ENCODE assay signal across 8 cellular contexts in the genomic region with DNA sequence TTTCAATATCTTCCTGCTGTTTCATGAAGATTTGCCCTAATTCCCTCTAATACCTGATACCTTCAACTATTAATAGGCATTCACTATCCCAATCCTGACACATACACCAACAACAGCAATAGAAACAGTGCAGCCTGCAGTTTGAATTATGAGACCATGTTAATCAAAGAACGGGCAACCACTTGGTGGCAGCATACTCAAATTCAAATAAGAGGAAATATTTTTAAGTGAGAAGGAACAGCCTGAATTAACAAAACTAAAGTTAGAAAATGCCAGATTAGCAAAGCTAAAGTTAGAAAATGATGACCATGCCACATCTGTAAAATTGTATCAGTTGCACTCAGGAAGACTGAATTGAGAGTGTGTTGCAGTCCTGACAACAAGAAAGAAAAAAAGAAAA.
A peak's percentile ranks its signal among the peaks of the same experiment; 100 is the strongest.
DNase-seq lines count a peak whose midpoint lies in the region; ATAC-seq and TF ChIP-seq lines count a peak whose summit lies in the region.

No MANE protein-coding gene starts in this region.

- H3K27me3 ChIP-seq in H7 (ENCODE audit: control insufficient read depth, insufficient read depth, low read length) = no peaks in the 10 kb centered on the region
- H3K27me3 ChIP-seq in kidney epithelial cell (ENCODE audit: control insufficient read depth, insufficient read depth, low read length) = no peaks in the 10 kb centered on the region

- TF ChIP-seq CTCF in kidney epithelial cell (IDR thresholded peaks at IDR 0.05; ENCODE audit: insufficient read depth, low read length, poor library complexity, severe bottlenecking) (peak; percentile 34), GM10266 (IDR thresholded peaks at IDR 0.05; ENCODE audit: control insufficient read depth, insufficient read depth, low read depth, missing control alignments) (no peak)

- peak; percentile 19 for DNase-seq in COLO829 (ENCODE audit: low spot score)
- DNase-seq in H7 = peak; percentile 5
- peak; percentile 53 for DNase-seq in SK-MEL-5 (ENCODE audit: low read depth, low spot score)
- DNase-seq in kidney epithelial cell (ENCODE audit: low read depth) = no peak
- DNase-seq in GM10266 (ENCODE audit: extremely low spot score) = no peak
- DNase-seq in GM19240 (ENCODE audit: insufficient read length, low spot score) = no peak

- in situ Hi-C loops in SK-MEL-5 (cut with HindIII; ENCODE audit: low pct_unique_long_range_greater_than_20kb, low sequenced_read_pairs) = no loop called here

- H3K36me3 ChIP-seq in H7 (replicated peaks; ENCODE audit: control insufficient read depth, insufficient read depth, low read length) = no peaks in the 10 kb centered on the region
- H3K36me3 ChIP-seq in kidney epithelial cell (ENCODE audit: control insufficient read depth, insufficient read depth, low read length) = no peaks in the 10 kb centered on the region

- ATAC-seq in GM18867 (IDR thresholded peaks at IDR 0.05; ENCODE audit: unreplicated experiment) (no peak), esophagus mucosa (no peak)

- no peak overlapping the region for H3K4me3 ChIP-seq in H7 (ENCODE audit: insufficient read depth, low read depth, low read length)
- H3K4me3 ChIP-seq in kidney epithelial cell (ENCODE audit: low read depth, low read length) = no peak overlapping the region

Comparison
In these comparisons a context has a peak if more than half of its experiments do, and no peak if none do; other contexts are left out.
1. DNase-seq: peak in COLO829 (single experiment), H7 (single experiment) and SK-MEL-5 (single experiment); none in kidney epithelial cell (single experiment), GM10266 (single experiment) and GM19240 (single experiment).